Comparison of ENCODE assay signal across 9 cellular contexts in the genomic region with DNA sequence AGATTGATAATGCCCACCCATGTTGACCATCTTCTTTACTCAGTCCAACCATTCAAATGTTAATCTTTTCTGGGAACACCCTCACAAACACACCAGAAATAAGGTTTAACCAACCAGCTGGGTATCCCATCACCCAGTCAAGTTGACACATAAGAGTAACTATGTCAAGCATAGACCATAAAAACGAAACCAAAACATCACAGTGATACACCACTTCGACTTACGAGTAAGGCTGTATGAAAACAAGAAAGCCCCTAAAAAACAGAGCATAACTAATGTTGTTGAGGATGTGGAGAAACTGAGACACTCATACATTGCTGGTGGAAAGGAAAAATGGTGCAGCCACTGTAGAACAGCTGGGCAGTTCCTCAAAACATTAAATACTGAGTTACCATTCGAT. TPM values are rescaled to one million over a fixed set of nuclear protein-coding genes. Genes with fewer than 3 reads are reported as not detected.
DNase-seq lines count a peak whose midpoint lies in the region; ATAC-seq and TF ChIP-seq lines count a peak whose summit lies in the region.
"Had no signal": no experiment of that assay in that cellular context is flagged by ENCODE, and none has a peak within 500 bp of the region (broad histone marks: within the 10 kb centered on the region; RNA-seq: fewer than 3 reads in every experiment).

No MANE protein-coding gene starts in this region.

- H3K4me3 Mint-ChIP-seq in activated T-helper 17 cell treated with anti-CD3 and anti-CD28 coated beads, Interleukin-2, amount 50 U/mL, for 72 hours: peak overlapping the region; percentile 71

- H3K27ac ChIP-seq in spleen: peak overlapping the region in 2 of 8 donors; percentile 5 to 36

- H3K9me3 ChIP-seq in spleen: peaks cover 0 to 2% (median 0%) of the 10 kb centered on the region in 8 donors

- intact Hi-C loops in spleen (cut with DNase I; ENCODE audit: low total_unique reads): no loop called here

- H3K27me3 Mint-ChIP-seq in activated T-helper 17 cell treated with anti-CD3 and anti-CD28 coated beads, Interleukin-2, amount 50 U/mL, for 72 hours: no peaks in the 10 kb centered on the region

- in situ Hi-C loops in GM13977 (cut with MboI; ENCODE audit: low pct_unique_long_range_greater_than_20kb, low sequenced_read_pairs, unreplicated experiment): no loop called here

- TF ChIP-seq CTCF in GM13977 (IDR thresholded peaks at IDR 0.05; ENCODE audit: extremely low read depth, insufficient read depth, missing control alignments) (no peak), spleen (IDR thresholded peaks at IDR 0.05 in 8 of 11, conservative IDR thresholded peaks at IDR 0.05 in 3 of 11) (no peak)

- no peak for TF ChIP-seq POLR2A in spleen (IDR thresholded peaks at IDR 0.05)

- peaks cover 20% of the 10 kb centered on the region for H3K4me1 Mint-ChIP-seq in activated T-helper 17 cell treated with anti-CD3 and anti-CD28 coated beads, Interleukin-2, amount 50 U/mL, for 72 hours

- ATAC-seq in GM19452 (IDR thresholded peaks at IDR 0.05; ENCODE audit: unreplicated experiment) (peak; percentile 62), HG03066 (IDR thresholded peaks at IDR 0.05; ENCODE audit: low read depth, unreplicated experiment) (peak; percentile 60)
- peak; percentile 86 for ATAC-seq in activated T-helper 17 cell treated with anti-CD3 and anti-CD28 coated beads, Interleukin-2, amount 50 U/mL, for 72 hours (replicated peaks)

- H3K4me3 ChIP-seq in spleen: peak overlapping the region in 1 of 8 donors; percentile 44

- H3K36me3 ChIP-seq in spleen: peaks cover 0 to 3% (median 0%) of the 10 kb centered on the region in 6 donors

- H3K36me3 Mint-ChIP-seq in activated T-helper 17 cell treated with anti-CD3 and anti-CD28 coated beads, Interleukin-2, amount 50 U/mL, for 72 hours (ENCODE audit: low read depth): no peaks in the 10 kb centered on the region

- WGBS in spleen, 5 donors: 63 to 80% (median 78%) methylated on average over 4 of the region's 4 CpGs

- DNase-seq in GM13977 (ENCODE audit: low spot score) (peak; percentile 67), COR-L47 (lab: John Stamatoyannopoulos, UW) (no peak), spleen (no peak), activated gamma-delta T cell (lab: John Stamatoyannopoulos, UW) (no peak), NCI-H1694 treated with DMSO at 0.1 percent for 48 hours (lab: John Stamatoyannopoulos, UW) (no peak)
- DNase-seq: nucleus accumbens had no signal

- H3K27me3 ChIP-seq in spleen (replicated peaks in 1 of 7): no peaks in the 10 kb centered on the region

- H3K27ac Mint-ChIP-seq in activated T-helper 17 cell treated with anti-CD3 and anti-CD28 coated beads, Interleukin-2, amount 50 U/mL, for 72 hours: peak overlapping the region; percentile 85

- H3K9me3 Mint-ChIP-seq in activated T-helper 17 cell treated with anti-CD3 and anti-CD28 coated beads, Interleukin-2, amount 50 U/mL, for 72 hours: no peaks in the 10 kb centered on the region

- H3K4me1 ChIP-seq in spleen: peaks cover 0 to 39% (median 22%) of the 10 kb centered on the region in 6 donors

RNA-seq across cellular contexts. Expression of a gene that starts 57.4 kb away (rescaled TPM):
- total RNA-seq in activated T-helper 17 cell treated with anti-CD3 and anti-CD28 coated beads, Interleukin-2, amount 50 U/mL, for 72 hours: 10 to 100 TPM; 23.8 to 35.8 TPM
- 100 to 1,000 TPM in 1 of 7 donors, 10 to 100 TPM in 6; 50.3 to 104 (median 58.8) TPM for total RNA-seq in spleen
- 10 to 100 TPM; 10.4 to 12.8 (median 10.6) TPM for polyA plus RNA-seq in spleen
